ENCODE assay signal across 24 cellular contexts in the genomic region with DNA sequence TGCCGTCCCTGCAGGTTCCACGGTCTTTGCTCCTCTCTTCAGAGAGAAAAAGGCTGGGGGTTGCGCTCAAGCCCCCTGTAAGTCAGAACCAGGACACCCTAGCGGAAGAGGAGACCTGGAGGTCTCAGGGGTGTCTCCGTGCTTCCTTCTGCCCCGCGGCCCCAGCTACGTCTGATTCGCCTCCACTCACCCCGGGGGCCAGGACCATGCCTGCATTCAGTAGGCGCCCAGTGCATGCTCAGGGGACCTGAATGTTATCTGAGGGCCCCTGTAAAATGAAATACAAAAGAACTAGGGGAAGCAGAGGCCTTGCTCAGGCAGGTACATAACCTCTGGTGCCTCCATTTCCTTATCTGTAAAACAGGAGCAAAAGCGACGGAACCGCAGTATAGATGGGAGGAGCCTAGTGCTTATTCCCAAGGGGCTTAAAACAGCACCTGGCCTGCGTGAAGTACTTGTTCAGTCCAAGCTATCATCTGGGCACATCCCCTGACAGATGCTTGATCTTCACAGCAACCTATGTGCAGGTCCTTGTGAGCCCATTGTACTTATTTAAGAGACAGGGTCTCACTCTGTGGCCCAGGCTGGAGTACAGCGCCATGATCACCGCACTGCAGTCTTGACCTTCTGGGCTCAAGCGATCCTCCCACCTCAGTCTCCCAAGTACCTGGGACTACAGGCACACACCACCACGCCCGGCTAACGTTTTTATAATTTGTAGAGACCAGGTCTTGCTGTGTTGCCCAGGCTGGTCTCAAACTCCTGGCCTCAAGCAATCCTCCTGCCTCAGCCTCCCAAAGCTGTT.
DNase-seq lines count a peak whose midpoint lies in the region; ATAC-seq and TF ChIP-seq lines count a peak whose summit lies in the region.
"Had no signal": no experiment of that assay in that cellular context is flagged by ENCODE, and none has a peak within 500 bp of the region (broad histone marks: within the 10 kb centered on the region; RNA-seq: fewer than 3 reads in every experiment).

No MANE protein-coding gene starts in this region.

- TF ChIP-seq CTCF in neural progenitor cell (IDR thresholded peaks at IDR 0.05) (no peak), upper lobe of right lung (IDR thresholded peaks at IDR 0.05) (no peak), HFFc6 (IDR thresholded peaks at IDR 0.05) (no peak)

- DNase-seq in DMS 273 (lab: John Stamatoyannopoulos, UW; ENCODE audit: unreplicated experiment) (peak; percentile 45), DMS 273 treated with DMSO at 0.1 percent for 48 hours (lab: John Stamatoyannopoulos, UW) (no peak), NAMALWA (ENCODE audit: low spot score) (peak; percentile 17), SJCRH30 (no peak), neural progenitor cell (ENCODE audit: low spot score) (no peak), upper lobe of right lung (no peak), HEK293T (ENCODE audit: extremely low spot score) (no peak), HFFc6 (no peak)
- DNase-seq: activated CD4-positive, alpha-beta T cell treated with anti-CD3 and anti-CD28 coated beads, Interleukin-2, amount 50 U/mL, for 48 hours; activated CD4-positive, CD25-positive, alpha-beta regulatory T cell; activated CD8-positive, alpha-beta memory T cell treated with anti-CD3 and anti-CD28 coated beads, Interleukin-2, amount 50 U/mL, for 48 hours; DND-41; Kasumi-1; mucosa of descending colon; NCI-H1048; OCI-M1; stimulated activated CD4-positive, alpha-beta T cell treated with anti-CD3 and anti-CD28 coated beads, Interleukin-15, amount 100 ng/mL, for 24 hours; stimulated activated naive CD8-positive, alpha-beta T cell treated with anti-CD3 and anti-CD28 coated beads, Interleukin-15, amount 100 ng/mL, for 72 hours; T-helper 9 cell; thyroid gland had no signal

- H3K4me1 ChIP-seq in SJCRH30 (peaks cover 51% of the 10 kb centered on the region), neural progenitor cell (peaks cover 7% of the 10 kb centered on the region), upper lobe of right lung (peaks cover 45% of the 10 kb centered on the region)

- H3K27ac ChIP-seq in SJCRH30 (peak overlapping the region; percentile 42; the same call in 1 of the 2 replicates), neural progenitor cell (no peak overlapping the region), upper lobe of right lung (no peak overlapping the region)
- H3K27ac ChIP-seq: 22Rv1, thyroid gland had no signal

- no peak overlapping the region for H2AFZ ChIP-seq in neural progenitor cell (replicated peaks)

- CTCF ChIA-PET in HEK293T (lab: Yijun Ruan, JAX) = interaction anchor here (1.0 kb wide), 1 partner anchor 21 kb away, joined by 3 read pairs; no protein-coding TSS in a partner anchor

- intact Hi-C loops in upper lobe of right lung (cut with DNase I) = no loop called here

- POLR2A ChIA-PET in HEK293T (lab: Yijun Ruan, JAX) = no interaction called here

- ATAC-seq in upper lobe of right lung = no peak
- ATAC-seq: activated T-helper 17 cell treated with anti-CD3 and anti-CD28 coated beads, Interleukin-2, amount 50 U/mL, for 72 hours; mucosa of descending colon; stimulated activated naive CD8-positive, alpha-beta T cell treated with anti-CD3 and anti-CD28 coated beads, Interleukin-15, amount 100 ng/mL, for 72 hours had no signal

- H3K27me3 Mint-ChIP-seq in neural progenitor cell (ENCODE audit: insufficient read depth, low read depth) (peaks cover 39% of the 10 kb centered on the region), HFFc6 (ENCODE audit: insufficient read depth) (peaks cover 2% of the 10 kb centered on the region)
- H3K27me3 Mint-ChIP-seq: activated naive CD4-positive, alpha-beta T cell treated with anti-CD3 and anti-CD28 coated beads, Interleukin-2, amount 50 U/mL, for 24 hours; activated T-helper 17 cell treated with anti-CD3 and anti-CD28 coated beads, Interleukin-2, amount 50 U/mL, for 72 hours had no signal

- H3K27ac Mint-ChIP-seq in neural progenitor cell (no peak overlapping the region), HFFc6 (no peak overlapping the region)
- H3K27ac Mint-ChIP-seq: activated naive CD4-positive, alpha-beta T cell treated with anti-CD3 and anti-CD28 coated beads, Interleukin-2, amount 50 U/mL, for 24 hours; activated T-helper 17 cell treated with anti-CD3 and anti-CD28 coated beads, Interleukin-2, amount 50 U/mL, for 72 hours; stimulated activated naive CD8-positive, alpha-beta T cell treated with anti-CD3 and anti-CD28 coated beads, Interleukin-15, amount 100 ng/mL, for 72 hours had no signal

- H3K4me3 Mint-ChIP-seq in neural progenitor cell (peak overlapping the region; percentile 35), HFFc6 (no peak overlapping the region)
- H3K4me3 Mint-ChIP-seq: activated naive CD4-positive, alpha-beta T cell treated with anti-CD3 and anti-CD28 coated beads, Interleukin-2, amount 50 U/mL, for 24 hours; activated T-helper 17 cell treated with anti-CD3 and anti-CD28 coated beads, Interleukin-2, amount 50 U/mL, for 72 hours; nephron progenitor cell; stimulated activated naive CD8-positive, alpha-beta T cell treated with anti-CD3 and anti-CD28 coated beads, Interleukin-15, amount 100 ng/mL, for 72 hours had no signal

- H3K36me3 Mint-ChIP-seq in neural progenitor cell = no peaks in the 10 kb centered on the region
- no peaks in the 10 kb centered on the region for H3K36me3 Mint-ChIP-seq in HFFc6 (ENCODE audit: low read depth)
- H3K36me3 Mint-ChIP-seq: activated naive CD4-positive, alpha-beta T cell treated with anti-CD3 and anti-CD28 coated beads, Interleukin-2, amount 50 U/mL, for 24 hours had no signal

- H3K4me2 ChIP-seq in neural progenitor cell = no peak overlapping the region

- H3K36me3 ChIP-seq in SJCRH30 (no peaks in the 10 kb centered on the region), neural progenitor cell (no peaks in the 10 kb centered on the region), upper lobe of right lung (no peaks in the 10 kb centered on the region)
- H3K36me3 ChIP-seq: thyroid gland had no signal

- H3K4me3 ChIP-seq in SJCRH30 (no peak overlapping the region), neural progenitor cell (no peak overlapping the region), upper lobe of right lung (no peak overlapping the region)
- H3K4me3 ChIP-seq: mucosa of descending colon, thyroid gland had no signal

- no peak overlapping the region for H3K9ac ChIP-seq in neural progenitor cell

- H3K27me3 ChIP-seq in SJCRH30 (no peaks in the 10 kb centered on the region), neural progenitor cell (no peaks in the 10 kb centered on the region), upper lobe of right lung (no peaks in the 10 kb centered on the region)
- H3K27me3 ChIP-seq: thyroid gland had no signal

- peaks cover 4% of the 10 kb centered on the region for H3F3A ChIP-seq in neural progenitor cell (ENCODE audit: low read depth)

- no peaks in the 10 kb centered on the region for H4K20me1 ChIP-seq in neural progenitor cell (ENCODE audit: low read depth)

- H3K9me3 Mint-ChIP-seq in neural progenitor cell (peaks cover 9% of the 10 kb centered on the region), HFFc6 (no peaks in the 10 kb centered on the region)
- H3K9me3 Mint-ChIP-seq: activated naive CD4-positive, alpha-beta T cell treated with anti-CD3 and anti-CD28 coated beads, Interleukin-2, amount 50 U/mL, for 24 hours; activated T-helper 17 cell treated with anti-CD3 and anti-CD28 coated beads, Interleukin-2, amount 50 U/mL, for 72 hours; nephron progenitor cell; stimulated activated naive CD8-positive, alpha-beta T cell treated with anti-CD3 and anti-CD28 coated beads, Interleukin-15, amount 100 ng/mL, for 72 hours had no signal

- no peaks in the 10 kb centered on the region for H3K79me2 ChIP-seq in neural progenitor cell (ENCODE audit: low read depth)

- H3K9me3 ChIP-seq in SJCRH30 (replicated peaks) (no peaks in the 10 kb centered on the region), neural progenitor cell (ENCODE audit: low read depth) (no peaks in the 10 kb centered on the region), upper lobe of right lung (no peaks in the 10 kb centered on the region)
- H3K9me3 ChIP-seq: mucosa of descending colon, thyroid gland had no signal

- H3K4me1 Mint-ChIP-seq in neural progenitor cell (peaks cover 58% of the 10 kb centered on the region), HFFc6 (ENCODE audit: low read depth) (peaks cover 45% of the 10 kb centered on the region)
- H3K4me1 Mint-ChIP-seq: activated naive CD4-positive, alpha-beta T cell treated with anti-CD3 and anti-CD28 coated beads, Interleukin-2, amount 50 U/mL, for 24 hours had no signal

TF ChIP-seq in HEK293T, 16 proteins besides CTCF, POLR2A, EP300 and RAD21:
- TF ChIP-seq FOXK2 (IDR thresholded peaks at IDR 0.05) (no peak), HDGF (IDR thresholded peaks at IDR 0.05; ENCODE audit: borderline replicate concordance) (no peak), FOXM1 (IDR thresholded peaks at IDR 0.05; ENCODE audit: borderline replicate concordance) (no peak), SUZ12 (IDR thresholded peaks at IDR 0.05) (no peak), L3MBTL2 (conservative IDR thresholded peaks at IDR 0.05) (no peak), SP1 (IDR thresholded peaks at IDR 0.05) (no peak), ARNT (IDR thresholded peaks at IDR 0.05) (no peak), NFRKB (IDR thresholded peaks at IDR 0.05) (no peak), FOXA1 (IDR thresholded peaks at IDR 0.05) (no peak)
- TF ChIP-seq, protein P1, sequence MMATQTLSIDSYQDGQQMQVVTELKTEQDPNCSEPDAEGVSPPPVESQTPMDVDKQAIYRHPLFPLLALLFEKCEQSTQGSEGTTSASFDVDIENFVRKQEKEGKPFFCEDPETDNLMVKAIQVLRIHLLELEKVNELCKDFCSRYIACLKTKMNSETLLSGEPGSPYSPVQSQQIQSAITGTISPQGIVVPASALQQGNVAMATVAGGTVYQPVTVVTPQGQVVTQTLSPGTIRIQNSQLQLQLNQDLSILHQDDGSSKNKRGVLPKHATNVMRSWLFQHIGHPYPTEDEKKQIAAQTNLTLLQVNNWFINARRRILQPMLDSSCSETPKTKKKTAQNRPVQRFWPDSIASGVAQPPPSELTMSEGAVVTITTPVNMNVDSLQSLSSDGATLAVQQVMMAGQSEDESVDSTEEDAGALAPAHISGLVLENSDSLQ (IDR thresholded peaks at IDR 0.05) = no peak

Comparison
In these comparisons a context has a peak if more than half of its experiments do, and no peak if none do; other contexts are left out.
1. DNase-seq: peak in DMS 273 (single experiment) and NAMALWA (single experiment); none in DMS 273 treated with DMSO at 0.1 percent for 48 hours (single experiment), SJCRH30 (0 of 2), neural progenitor cell (single experiment), upper lobe of right lung (single experiment), HEK293T (single experiment) and HFFc6 (single experiment).